ENCODE assay signal across 8 cellular contexts in the genomic region with DNA sequence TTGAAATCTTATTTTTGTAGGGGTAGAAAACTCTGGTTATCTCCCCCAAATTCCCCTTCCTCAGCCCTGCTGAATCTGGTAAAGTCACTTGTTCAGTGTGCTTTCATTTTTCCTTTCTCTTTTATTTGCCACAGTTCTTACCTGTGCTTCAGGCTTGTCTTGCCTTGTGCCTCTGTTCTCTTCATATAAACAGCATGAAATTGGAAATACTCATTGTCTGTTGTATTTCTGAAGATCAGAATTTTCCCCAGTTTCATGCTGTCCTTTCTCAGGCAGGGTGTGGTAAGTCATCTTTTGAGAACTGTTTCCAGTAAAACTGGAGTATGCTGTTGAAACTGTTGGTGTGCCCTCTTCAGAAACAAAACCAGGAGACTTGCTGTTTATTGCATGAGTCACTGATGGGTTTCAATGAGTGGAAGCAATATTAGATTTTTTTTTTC. TPM values are rescaled to one million over a fixed set of nuclear protein-coding genes. Genes with fewer than 3 reads are reported as not detected.
DNase-seq lines count a peak whose midpoint lies in the region; ATAC-seq and TF ChIP-seq lines count a peak whose summit lies in the region.

No MANE protein-coding gene starts in this region.

- no peak for TF ChIP-seq CTCF in omental fat pad (IDR thresholded peaks at IDR 0.05)

- DNase-seq in GM03348 (ENCODE audit: low spot score) (peak; percentile 59), amniotic epithelial cell (ENCODE audit: low read depth) (peak; percentile 37), omental fat pad (ENCODE audit: low spot score) (no peak), DMS114 treated with DMSO at 0.1 percent for 48 hours (lab: John Stamatoyannopoulos, UW; ENCODE audit: unreplicated experiment) (no peak), SKM-1 (lab: John Stamatoyannopoulos, UW; ENCODE audit: unreplicated experiment) (no peak), cortex of kidney (lab: John Stamatoyannopoulos, UW) (no peak)

- ATAC-seq in GM19467 (IDR thresholded peaks at IDR 0.05; ENCODE audit: unreplicated experiment), result peak; percentile 61
- ATAC-seq in HG03439 (IDR thresholded peaks at IDR 0.05; ENCODE audit: unreplicated experiment), result peak; percentile 76
- ATAC-seq in omental fat pad (ENCODE audit: low FRiP score), result peak; percentile 66

RNA-seq across cellular contexts. Expression of gene PAM, which starts 7.0 kb away (rescaled TPM):
- 100 to 1,000 TPM; 113 to 178 (median 130) TPM for total RNA-seq in omental fat pad

Comparison
In these comparisons a context has a peak if more than half of its experiments do, and no peak if none do; other contexts are left out.
1. DNase-seq: peak in GM03348 (single experiment) and amniotic epithelial cell (single experiment); none in omental fat pad (single experiment), DMS114 treated with DMSO at 0.1 percent for 48 hours (single experiment), SKM-1 (single experiment) and cortex of kidney (single experiment).
2. Peak in every context shown above with its lines, with median percentiles within 50 percentile points of each other: ATAC-seq.